ENCODE assay signal across 35 cellular contexts in the genomic region with DNA sequence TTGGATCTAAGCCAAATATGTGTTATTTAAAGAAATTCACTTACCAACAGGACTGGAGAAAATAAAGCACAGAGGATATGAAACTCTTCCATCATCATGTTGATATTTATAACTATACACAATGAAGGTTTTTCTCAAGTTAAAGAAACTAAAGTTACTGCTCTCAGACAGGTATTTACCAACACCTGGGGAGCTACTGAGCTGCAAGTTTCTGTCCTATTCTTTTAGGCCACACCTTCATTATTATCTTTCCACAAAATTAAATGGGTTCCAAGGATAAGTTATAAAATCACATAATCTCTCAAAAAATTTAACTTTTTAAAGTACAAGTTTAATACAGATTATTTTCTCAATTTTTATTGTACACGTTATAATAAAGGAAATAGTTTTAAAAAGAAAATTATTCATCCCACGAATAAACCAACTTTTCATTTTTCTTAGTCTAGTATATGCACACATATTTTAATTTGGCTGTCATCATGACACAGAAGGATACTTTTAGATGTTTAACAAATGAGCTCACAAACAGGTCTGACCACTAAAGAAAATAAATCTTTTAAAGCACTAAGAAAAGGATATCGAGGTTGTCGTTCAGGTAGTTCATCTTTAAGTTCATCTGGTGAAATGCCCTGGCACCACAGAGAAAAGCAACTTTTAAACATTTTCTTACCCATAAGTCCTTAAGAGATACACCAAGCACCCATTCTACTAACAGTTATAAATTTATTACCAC. TPM values are rescaled to one million over a fixed set of nuclear protein-coding genes. Genes with fewer than 3 reads are reported as not detected.
DNase-seq lines count a peak whose midpoint lies in the region; ATAC-seq, FAIRE-seq and TF ChIP-seq lines count a peak whose summit lies in the region.
"Had no signal": no experiment of that assay in that cellular context is flagged by ENCODE, and none has a peak within 500 bp of the region (broad histone marks: within the 10 kb centered on the region; RNA-seq: fewer than 3 reads in every experiment).

No MANE protein-coding gene starts in this region.

- H3K27ac ChIP-seq in mammary epithelial cell (ENCODE audit: insufficient read depth, low read depth, low read length): peak overlapping the region; percentile 56
- H3K27ac ChIP-seq in astrocyte (ENCODE audit: low read depth, low read length): peak overlapping the region; percentile 44
- peak overlapping the region; percentile 41 for H3K27ac ChIP-seq in foreskin keratinocyte
- H3K27ac ChIP-seq: colonic mucosa, heart right ventricle, KMS-11, sigmoid colon, SJCRH30, transverse colon, WERI-Rb-1 had no signal

- H2AFZ ChIP-seq in mammary epithelial cell (ENCODE audit: low read depth, low read length): no peak overlapping the region
- no peak overlapping the region for H2AFZ ChIP-seq in astrocyte (ENCODE audit: low read depth, low read length)

- peaks cover 47% of the 10 kb centered on the region for H3K79me2 ChIP-seq in mammary epithelial cell (ENCODE audit: insufficient read depth, low read length)
- H3K79me2 ChIP-seq in astrocyte (ENCODE audit: insufficient read depth, low read length): peaks cover 57% of the 10 kb centered on the region

- peak overlapping the region in 1 of 3 experiments; percentile 8 for H3K4me3 ChIP-seq in mammary epithelial cell (replicated peaks in 1 of 3; ENCODE audit: insufficient read depth in 1 of 3, low read depth in 2 of 3, low read length in 3 of 3)
- H3K4me3 ChIP-seq in astrocyte (ENCODE audit: insufficient read depth, low read depth, low read length): no peak overlapping the region
- H3K4me3 ChIP-seq: colonic mucosa, GM12878, heart right ventricle, sigmoid colon, SJCRH30, transverse colon had no signal

- peaks cover 60% of the 10 kb centered on the region for H3K36me3 Mint-ChIP-seq in MCF 10A (ENCODE audit: insufficient read depth, unreplicated experiment)
- peaks cover 12% of the 10 kb centered on the region for H3K36me3 Mint-ChIP-seq in astrocyte (ENCODE audit: low read depth, unreplicated experiment)
- peaks cover 0 to 62% (median 15%) of the 10 kb centered on the region in 3 donors for H3K36me3 Mint-ChIP-seq in naive thymus-derived CD8-positive, alpha-beta T cell
- H3K36me3 Mint-ChIP-seq: natural killer cell had no signal

- in situ Hi-C loops in mammary epithelial cell (cut with MboI; ENCODE audit: low sequenced_read_pairs in 2 of 2): no loop called here

- no TSS peak for BruUV-seq in mammary epithelial cell (replicated peaks; lab: Mats Ljungman, UMichigan)
- no TSS peak for BruUV-seq in MCF 10A (replicated peaks; lab: Mats Ljungman, UMichigan)

- H3K36me3 ChIP-seq in mammary epithelial cell (ENCODE audit: insufficient read depth, low read length) (peaks cover 25% of the 10 kb centered on the region), astrocyte (ENCODE audit: insufficient read depth, low read length) (peaks cover 36% of the 10 kb centered on the region)
- H3K36me3 ChIP-seq: colonic mucosa had no signal

- DNase-seq in mammary epithelial cell: peak; percentile 60
- DNase-seq in MCF 10A (ENCODE audit: unreplicated experiment): no peak
- DNase-seq in astrocyte (ENCODE audit: low read depth): peak; percentile 6
- peak; percentile 37 to 75 for DNase-seq in foreskin keratinocyte
- DNase-seq in HuH-7.5 (ENCODE audit: low spot score): no peak
- no peak for DNase-seq in naive thymus-derived CD8-positive, alpha-beta T cell
- DNase-seq in NCI-H226: no peak
- DNase-seq: 8988T; activated CD4-positive, alpha-beta T cell treated with anti-CD3 and anti-CD28 coated beads for 48 hours; activated effector memory CD4-positive, alpha-beta T cell treated with anti-CD3 and anti-CD28 coated beads, Interleukin-2, amount 50 U/mL, for 16 hours; activated T-cell treated with anti-CD3 and anti-CD28 coated beads, Interleukin-2, amount 50 U/mL, for 1 hour; anterior cingulate cortex; CD4-positive, alpha-beta T cell; colonic mucosa; effector CD4-positive, alpha-beta T cell; foreskin fibroblast; heart right ventricle; midbrain; natural killer cell; NCI-H1436; NCI-H2081 treated with DMSO at 0.1 percent for 48 hours; NCI-H345; NCI-H69; occipital lobe; sigmoid colon; SJCRH30; stimulated activated CD4-positive, alpha-beta T cell treated with anti-CD3 and anti-CD28 coated beads, Interleukin-4, amount 100 ng/mL, for 24 hours; transverse colon; WERI-Rb-1 had no signal

- peak; percentile 50 for FAIRE-seq in astrocyte (lab: Jason Lieb, UNC)
- FAIRE-seq: GM12878, H54 had no signal

- peak in 1 of 2 donors; percentile 5 for TF ChIP-seq CTCF in mammary epithelial cell (conservative IDR thresholded peaks at IDR 0.05 in 1 of 2, IDR thresholded peaks at IDR 0.05 in 1 of 2; ENCODE audit: extremely low read depth in 1 of 2, insufficient read depth in 1 of 2, low read depth in 1 of 2, low read length in 2 of 2)
- no peak for TF ChIP-seq CTCF in MCF 10A (IDR thresholded peaks at IDR 0.05; ENCODE audit: unreplicated experiment)
- TF ChIP-seq CTCF in astrocyte (IDR thresholded peaks at IDR 0.05; ENCODE audit: insufficient read depth, low read depth, low read length): no peak
- peak; percentile 25 for TF ChIP-seq CTCF in foreskin keratinocyte (conservative IDR thresholded peaks at IDR 0.05)

- POLR2A ChIA-PET in MCF 10A (lab: Yijun Ruan, JAX): interaction anchor here (0.5 to 3.0 kb wide), 3 partner anchors 29 to 73 kb away, joined by 3 to 12 read pairs (median 5); a partner anchor contains a TSS
- POLR2A ChIA-PET in naive thymus-derived CD8-positive, alpha-beta T cell (lab: Charles Lee): no interaction called here

- H3K4me3 Mint-ChIP-seq in MCF 10A (ENCODE audit: unreplicated experiment) (no peak overlapping the region), astrocyte (ENCODE audit: unreplicated experiment) (no peak overlapping the region)
- no peak overlapping the region for H3K4me3 Mint-ChIP-seq in naive thymus-derived CD8-positive, alpha-beta T cell
- H3K4me3 Mint-ChIP-seq: activated naive CD8-positive, alpha-beta T cell; CD4-positive, alpha-beta T cell; natural killer cell had no signal

- H3K27ac Mint-ChIP-seq in MCF 10A (ENCODE audit: low read depth, unreplicated experiment): no peak overlapping the region
- no peak overlapping the region for H3K27ac Mint-ChIP-seq in astrocyte (ENCODE audit: unreplicated experiment)
- peak overlapping the region in 1 of 10 donors; percentile 4 for H3K27ac Mint-ChIP-seq in naive thymus-derived CD8-positive, alpha-beta T cell
- H3K27ac Mint-ChIP-seq: activated naive CD8-positive, alpha-beta T cell; natural killer cell had no signal

- H3K4me2 ChIP-seq in mammary epithelial cell (ENCODE audit: insufficient read depth, low read depth, low read length) (peak overlapping the region; percentile 53), astrocyte (ENCODE audit: low read length) (no peak overlapping the region)
- H3K4me2 ChIP-seq: KMS-11 had no signal

- no peak overlapping the region for H3K9ac ChIP-seq in mammary epithelial cell (ENCODE audit: insufficient read depth, low read length)
- H3K9ac ChIP-seq in astrocyte (ENCODE audit: low read length): no peak overlapping the region
- H3K9ac ChIP-seq: KMS-11 had no signal

- H3K27me3 ChIP-seq in mammary epithelial cell (ENCODE audit: insufficient read depth, low read length) (no peaks in the 10 kb centered on the region), astrocyte (ENCODE audit: insufficient read depth, low read length) (no peaks in the 10 kb centered on the region), foreskin keratinocyte (no peaks in the 10 kb centered on the region)
- H3K27me3 ChIP-seq: colonic mucosa, heart right ventricle, sigmoid colon, SJCRH30, transverse colon had no signal

- no peaks in the 10 kb centered on the region for H3K9me3 Mint-ChIP-seq in MCF 10A (ENCODE audit: unreplicated experiment)
- H3K9me3 Mint-ChIP-seq in astrocyte (ENCODE audit: unreplicated experiment): no peaks in the 10 kb centered on the region
- H3K9me3 Mint-ChIP-seq in naive thymus-derived CD8-positive, alpha-beta T cell: no peaks in the 10 kb centered on the region
- H3K9me3 Mint-ChIP-seq: CD4-positive, alpha-beta T cell; natural killer cell had no signal

- 51% methylated on average over 4 of the region's 4 CpGs for WGBS in mammary epithelial cell (ENCODE audit: low coverage, missing lambda C conversion rate)

- H3K9me3 ChIP-seq in mammary epithelial cell (replicated peaks; ENCODE audit: insufficient read depth, low read length): no peaks in the 10 kb centered on the region
- no peaks in the 10 kb centered on the region for H3K9me3 ChIP-seq in astrocyte (ENCODE audit: insufficient read depth, low read depth, low read length)
- H3K9me3 ChIP-seq: colonic mucosa, heart right ventricle, sigmoid colon, SJCRH30, transverse colon had no signal

- CTCF ChIA-PET in mammary epithelial cell (lab: Charles Lee; ENCODE audit: low non-redundant PET): no interaction called here
- CTCF ChIA-PET in MCF 10A (lab: Yijun Ruan, JAX): no interaction called here

- peaks cover 20% of the 10 kb centered on the region for H3K4me1 ChIP-seq in mammary epithelial cell (ENCODE audit: insufficient read depth, low read length)
- H3K4me1 ChIP-seq in astrocyte (ENCODE audit: insufficient read depth, low read length): peaks cover 8% of the 10 kb centered on the region
- H3K4me1 ChIP-seq in foreskin keratinocyte: peaks cover 20% of the 10 kb centered on the region
- H3K4me1 ChIP-seq: SJCRH30 had no signal

- H4K20me1 ChIP-seq in mammary epithelial cell (ENCODE audit: insufficient read depth, low read length) (no peaks in the 10 kb centered on the region), astrocyte (ENCODE audit: insufficient read depth, low read length) (peaks cover 50% of the 10 kb centered on the region)

- H3K27me3 Mint-ChIP-seq in MCF 10A (ENCODE audit: insufficient read depth, unreplicated experiment) (no peaks in the 10 kb centered on the region), astrocyte (ENCODE audit: low read depth, unreplicated experiment) (no peaks in the 10 kb centered on the region)
- no peaks in the 10 kb centered on the region for H3K27me3 Mint-ChIP-seq in naive thymus-derived CD8-positive, alpha-beta T cell
- H3K27me3 Mint-ChIP-seq: activated naive CD8-positive, alpha-beta T cell; CD4-positive, alpha-beta T cell had no signal

- peaks cover 27% of the 10 kb centered on the region for H3K4me1 Mint-ChIP-seq in MCF 10A (ENCODE audit: insufficient read depth, unreplicated experiment)
- peaks cover 32% of the 10 kb centered on the region for H3K4me1 Mint-ChIP-seq in astrocyte (ENCODE audit: low read depth, unreplicated experiment)
- peaks cover 12 to 39% (median 30%) of the 10 kb centered on the region in 4 donors for H3K4me1 Mint-ChIP-seq in naive thymus-derived CD8-positive, alpha-beta T cell

- dilution Hi-C loops in mammary epithelial cell (cut with HindIII; ENCODE audit: low sequenced_read_pairs): no loop called here

- ATAC-seq in foreskin keratinocyte (peak; percentile 86), HG02759 (IDR thresholded peaks at IDR 0.05; ENCODE audit: unreplicated experiment) (no peak)
- ATAC-seq in naive thymus-derived CD8-positive, alpha-beta T cell: no peak
- ATAC-seq: GM12878, heart right ventricle, natural killer cell, Panc1 had no signal

- intact Hi-C loops in mammary epithelial cell (cut with micrococcal nuclease) (no loop called here), MCF 10A (cut with micrococcal nuclease) (no loop called here)

RNA-seq across cellular contexts. Expression of a gene that starts 7.8 kb away (rescaled TPM):
- total RNA-seq in mammary epithelial cell (100 to 1,000 TPM in 1 of 2 donors, 10 to 100 TPM in 1; 65.9 to 104 TPM), MCF 10A (2022) (53.3 and 65.0 TPM in 2 replicates), astrocyte (69.4 and 73.4 TPM in 2 replicates), foreskin keratinocyte (57.6 and 58.2 TPM in 2 replicates)
- polyA plus RNA-seq in mammary epithelial cell (15.5 TPM), foreskin keratinocyte (19.0 and 21.2 TPM in 2 replicates)
- 8.8 TPM for polyA minus RNA-seq in mammary epithelial cell
- total RNA-seq in naive thymus-derived CD8-positive, alpha-beta T cell: 10 to 100 TPM; 34.4 to 38.3 TPM
- polyA plus RNA-seq in naive thymus-derived CD8-positive, alpha-beta T cell: 10 to 100 TPM in 2 of 3 donors, 1 to 10 TPM in 1; 9.2 to 13.9 (median 11.0) TPM

RNA-seq across cellular contexts. Expression of a gene that starts 28.7 kb away (rescaled TPM):
- total RNA-seq in mammary epithelial cell (10 to 100 TPM; 14.3 to 16.4 TPM), MCF 10A (2022) (17.5 and 22.3 TPM in 2 replicates), astrocyte (16.6 and 18.7 TPM in 2 replicates), foreskin keratinocyte (11.6 and 12.4 TPM in 2 replicates)
- polyA plus RNA-seq in mammary epithelial cell (6.7 TPM), foreskin keratinocyte (14.6 and 15.0 TPM in 2 replicates)
- not detected for polyA minus RNA-seq in mammary epithelial cell
- total RNA-seq in naive thymus-derived CD8-positive, alpha-beta T cell: 10 to 100 TPM; 24.3 to 26.2 TPM
- polyA plus RNA-seq in naive thymus-derived CD8-positive, alpha-beta T cell: 10 to 100 TPM; 19.4 to 29.2 (median 24.0) TPM

RNA-seq across cellular contexts. Expression of a gene that starts 39.8 kb away (rescaled TPM):
- 100 to 1,000 TPM; 184 to 196 TPM for total RNA-seq in mammary epithelial cell
- 345 TPM for polyA plus RNA-seq in mammary epithelial cell
- polyA minus RNA-seq in mammary epithelial cell: 223 TPM
- 217 and 228 TPM in 2 replicates for total RNA-seq in MCF 10A (2022)
- 148 and 156 TPM in 2 replicates for total RNA-seq in astrocyte
- total RNA-seq in foreskin keratinocyte: 117 and 119 TPM in 2 replicates
- 110 and 127 TPM in 2 replicates for polyA plus RNA-seq in foreskin keratinocyte
- total RNA-seq in naive thymus-derived CD8-positive, alpha-beta T cell: 10 to 100 TPM; 50.4 to 51.1 TPM
- polyA plus RNA-seq in naive thymus-derived CD8-positive, alpha-beta T cell: 10 to 100 TPM; 79.3 to 97.7 (median 87.3) TPM

Comparison
In these comparisons a context has a peak if more than half of its experiments do, and no peak if none do; other contexts are left out.
1. DNase-seq: peak in mammary epithelial cell (single experiment), astrocyte (single experiment) and foreskin keratinocyte (2 of 2); none in MCF 10A (single experiment), HuH-7.5 (single experiment), naive thymus-derived CD8-positive, alpha-beta T cell (0 of 10) and NCI-H226 (single experiment).
2. Peak in every context shown above with its lines, with median percentiles within 50 percentile points of each other: H3K27ac ChIP-seq.